In the genomic region with DNA sequence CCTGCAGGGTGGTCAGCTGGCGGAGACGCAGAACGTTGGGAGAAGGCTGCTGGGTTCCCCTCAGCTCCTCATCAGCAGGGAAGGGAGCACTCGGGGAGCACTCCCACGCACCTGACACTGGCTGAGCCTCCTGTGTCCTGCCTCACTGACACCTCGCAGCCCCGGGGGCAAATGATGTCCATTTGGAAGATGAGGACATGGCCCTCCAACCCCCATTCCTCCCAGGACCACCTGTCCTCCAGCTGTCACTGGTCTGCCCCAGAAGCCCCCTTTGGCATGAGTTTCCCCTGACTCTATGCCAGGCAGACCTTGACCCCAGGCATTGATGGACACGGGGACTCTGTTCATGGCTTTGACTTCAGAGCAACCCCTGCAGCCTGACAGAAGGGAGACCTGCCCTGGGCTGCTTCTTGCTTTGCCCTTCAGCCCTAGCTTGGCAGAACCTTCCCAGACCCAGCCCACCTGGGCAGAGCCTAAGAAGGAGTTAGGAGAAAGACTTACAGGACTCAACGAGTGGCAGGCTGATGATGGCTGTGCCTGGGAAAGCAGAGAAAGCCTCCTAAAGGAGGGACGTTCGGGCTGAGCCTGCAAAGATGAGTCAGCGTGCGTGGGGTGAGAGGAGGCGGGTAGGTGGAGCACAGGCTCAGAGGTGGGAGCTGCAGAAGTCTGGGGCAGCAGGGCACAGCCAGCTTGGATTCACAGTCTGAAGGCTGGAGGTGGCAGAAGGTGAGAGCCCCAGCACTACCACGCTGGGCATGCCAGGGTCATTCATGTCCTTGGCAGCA, we compare ENCODE assay signal across 8 cellular contexts.
DNase-seq lines count a peak whose midpoint lies in the region; ATAC-seq lines count a peak whose summit lies in the region.

No MANE protein-coding gene starts in this region.

- H3K27me3 Mint-ChIP-seq in stimulated activated naive CD8-positive, alpha-beta T cell treated with anti-CD3 and anti-CD28 coated beads, Interleukin-15, amount 100 ng/mL, for 72 hours: peaks cover 47% of the 10 kb centered on the region

- H3K27ac Mint-ChIP-seq in stimulated activated naive CD8-positive, alpha-beta T cell treated with anti-CD3 and anti-CD28 coated beads, Interleukin-15, amount 100 ng/mL, for 72 hours: no peak overlapping the region

- peak; percentile 79 for DNase-seq in AG20443 (ENCODE audit: low spot score)
- peak in 53 of 76 experiments; percentile 9 to 72 (median 39) for DNase-seq in HUDEP-2 (lab: John Stamatoyannopoulos, UW; ENCODE audit: unreplicated experiment in 76 of 76)
- peak; percentile 61 for DNase-seq in activated naive CD4-positive, alpha-beta T cell treated with anti-CD3 and anti-CD28 coated beads, Interleukin-2, amount 50 U/mL, for 16 hours
- peak; percentile 93 for DNase-seq in islet precursor cell
- DNase-seq in stimulated activated naive CD8-positive, alpha-beta T cell treated with anti-CD3 and anti-CD28 coated beads, Interleukin-15, amount 100 ng/mL, for 72 hours: peak; percentile 30 to 32
- no peak for DNase-seq in NCI-H526 treated with DMSO at 0.1 percent for 48 hours (lab: John Stamatoyannopoulos, UW)
- no peak for DNase-seq in NCI-H1930 (lab: John Stamatoyannopoulos, UW)
- no peak for DNase-seq in central memory CD4-positive, alpha-beta T cell

- peaks cover 17% of the 10 kb centered on the region for H3K4me1 Mint-ChIP-seq in stimulated activated naive CD8-positive, alpha-beta T cell treated with anti-CD3 and anti-CD28 coated beads, Interleukin-15, amount 100 ng/mL, for 72 hours

- no peaks in the 10 kb centered on the region for H3K9me3 Mint-ChIP-seq in stimulated activated naive CD8-positive, alpha-beta T cell treated with anti-CD3 and anti-CD28 coated beads, Interleukin-15, amount 100 ng/mL, for 72 hours

- peak overlapping the region in 1 of 2 donors; percentile 12 for H3K4me3 Mint-ChIP-seq in stimulated activated naive CD8-positive, alpha-beta T cell treated with anti-CD3 and anti-CD28 coated beads, Interleukin-15, amount 100 ng/mL, for 72 hours

- peak; percentile 48 for ATAC-seq in stimulated activated naive CD8-positive, alpha-beta T cell treated with anti-CD3 and anti-CD28 coated beads, Interleukin-15, amount 100 ng/mL, for 72 hours

Comparison
In these comparisons a context has a peak if more than half of its experiments do, and no peak if none do; other contexts are left out.
1. DNase-seq: peak in AG20443 (single experiment), HUDEP-2 (53 of 76), activated naive CD4-positive, alpha-beta T cell treated with anti-CD3 and anti-CD28 coated beads, Interleukin-2, amount 50 U/mL, for 16 hours (single experiment), islet precursor cell (single experiment) and stimulated activated naive CD8-positive, alpha-beta T cell treated with anti-CD3 and anti-CD28 coated beads, Interleukin-15, amount 100 ng/mL, for 72 hours (2 of 2); none in NCI-H526 treated with DMSO at 0.1 percent for 48 hours (single experiment), NCI-H1930 (0 of 2) and central memory CD4-positive, alpha-beta T cell (single experiment).